8 cellular contexts compared by ENCODE assay signal in the genomic region with DNA sequence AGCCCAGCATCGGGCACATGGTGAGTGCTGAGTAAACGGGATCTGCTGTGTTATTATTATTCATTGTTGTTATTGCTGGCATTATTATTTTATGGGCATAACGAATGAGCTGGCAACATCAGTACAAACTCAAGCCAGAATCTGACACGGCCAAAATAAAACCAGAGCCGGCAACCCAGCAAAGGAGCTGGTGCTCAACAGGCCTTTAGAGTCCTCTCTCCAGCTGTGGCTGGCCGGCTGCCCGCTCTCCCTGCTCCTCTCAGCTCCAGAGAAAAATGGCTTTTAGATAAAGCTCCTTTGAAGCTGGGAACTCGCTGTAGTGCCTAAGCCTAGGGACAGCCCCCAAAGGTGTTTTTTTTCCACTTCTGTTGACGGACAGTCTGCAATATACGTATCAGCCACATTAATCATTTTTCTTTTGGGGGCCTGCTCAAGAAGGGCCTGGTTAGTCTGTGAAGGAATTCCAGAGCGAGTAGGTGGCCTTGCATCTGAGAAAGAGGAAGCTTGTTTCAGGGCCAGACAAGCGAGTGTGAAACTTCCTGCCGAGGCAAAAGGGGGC.
DNase-seq lines count a peak whose midpoint lies in the region; ATAC-seq and TF ChIP-seq lines count a peak whose summit lies in the region.

No MANE protein-coding gene starts in this region.

- no peak overlapping the region for H3K4me3 Mint-ChIP-seq in endodermal cell

- H3K36me3 ChIP-seq in endodermal cell (ENCODE audit: control insufficient read depth, insufficient read depth, low read length) (no peaks in the 10 kb centered on the region), neuron (ENCODE audit: insufficient read depth, low read length) (no peaks in the 10 kb centered on the region)

- WGBS in endodermal cell (ENCODE audit: insufficient coverage in 1 of 2, insufficient read length in 1 of 2), 2 experiments: 79% methylated on average over 9 to 13 of the region's 13 CpGs

- no peak overlapping the region for H3K27ac ChIP-seq in endodermal cell (ENCODE audit: low read depth, low read length)

- TF ChIP-seq POLR2A in NB4 (IDR thresholded peaks at IDR 0.05; ENCODE audit: extremely low read depth, insufficient read length): no peak

- no peaks in the 10 kb centered on the region for H3K9me3 ChIP-seq in endodermal cell (ENCODE audit: control insufficient read depth, low read length)
- no peaks in the 10 kb centered on the region for H3K9me3 ChIP-seq in neuron (ENCODE audit: low read length)

- peak overlapping the region; percentile 33 for H2AFZ ChIP-seq in neuron (ENCODE audit: low read depth, low read length)

- no peaks in the 10 kb centered on the region for H3K9me3 Mint-ChIP-seq in endodermal cell

- DNase-seq in C1 segment of cervical spinal cord (lab: John Stamatoyannopoulos, UW): peak in 11 of 14 donors; percentile 8 to 76 (median 52)
- peak; percentile 49 for DNase-seq in NB4 (ENCODE audit: low read depth)
- peak; percentile 62 for DNase-seq in endodermal cell
- no peak for DNase-seq in DMS 273 treated with DMSO at 0.1 percent for 48 hours (lab: John Stamatoyannopoulos, UW)

- ATAC-seq in GM21529 (IDR thresholded peaks at IDR 0.05; ENCODE audit: unreplicated experiment): no peak
- ATAC-seq in GM18867 (IDR thresholded peaks at IDR 0.05; ENCODE audit: unreplicated experiment): no peak
- ATAC-seq in GM21737 (IDR thresholded peaks at IDR 0.05; ENCODE audit: unreplicated experiment): no peak

- H3K27ac Mint-ChIP-seq in endodermal cell: peak overlapping the region; percentile 15

- H3K4me1 Mint-ChIP-seq in endodermal cell: peaks cover 19% of the 10 kb centered on the region

- H3K27me3 ChIP-seq in endodermal cell (ENCODE audit: control insufficient read depth, insufficient read depth, low read length, poor library complexity, severe bottlenecking): no peaks in the 10 kb centered on the region
- H3K27me3 ChIP-seq in neuron (ENCODE audit: insufficient read depth, low read length): no peaks in the 10 kb centered on the region

- no peaks in the 10 kb centered on the region for H3K27me3 Mint-ChIP-seq in endodermal cell (ENCODE audit: insufficient read depth)

- H3K36me3 Mint-ChIP-seq in endodermal cell (ENCODE audit: low read depth): no peaks in the 10 kb centered on the region

- TF ChIP-seq CTCF in NB4 (IDR thresholded peaks at IDR 0.05; ENCODE audit: low read depth, low read length): no peak
- TF ChIP-seq CTCF in endodermal cell (conservative IDR thresholded peaks at IDR 0.05): no peak

- H3K4me3 ChIP-seq in NB4 (ENCODE audit: low read depth, low read length) (no peak overlapping the region), endodermal cell (ENCODE audit: low read length) (no peak overlapping the region), neuron (ENCODE audit: low read length) (no peak overlapping the region)

- no peak overlapping the region for H3K9ac ChIP-seq in endodermal cell (ENCODE audit: extremely low read depth, low read length, poor library complexity, severe bottlenecking)

- H3K4me1 ChIP-seq in endodermal cell (ENCODE audit: control insufficient read depth, insufficient read depth, low read length) (peaks cover 3% of the 10 kb centered on the region), neuron (ENCODE audit: insufficient read depth, low read length) (no peaks in the 10 kb centered on the region)
